ENCODE assay signal across 32 cellular contexts in the genomic region with DNA sequence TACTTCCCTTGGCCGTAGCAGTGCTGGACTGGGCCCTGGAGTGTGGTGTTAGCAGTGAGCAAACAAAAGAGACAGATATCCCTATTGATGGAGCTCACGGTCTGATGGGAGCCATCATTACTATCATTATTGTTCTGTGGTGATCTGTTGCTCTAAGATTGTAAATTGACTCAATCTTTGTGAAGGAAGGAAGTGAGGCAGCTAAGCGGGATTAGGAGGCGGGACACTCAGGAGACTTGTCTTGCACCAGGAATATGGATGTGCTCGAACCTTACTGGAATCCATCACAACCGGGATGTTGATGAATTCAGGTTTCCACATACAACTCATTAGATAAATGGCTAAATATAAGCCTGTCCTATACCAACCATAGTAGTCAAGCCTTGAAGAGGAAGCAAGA. TPM values are rescaled to one million over a fixed set of nuclear protein-coding genes. Genes with fewer than 3 reads are reported as not detected.
A peak's percentile ranks its signal among the peaks of the same experiment; 100 is the strongest.
DNase-seq lines count a peak whose midpoint lies in the region; TF ChIP-seq lines count a peak whose summit lies in the region.
"Had no signal": no experiment of that assay in that cellular context is flagged by ENCODE, and none has a peak within 500 bp of the region (broad histone marks: within the 10 kb centered on the region; RNA-seq: fewer than 3 reads in every experiment).

No MANE protein-coding gene starts in this region.

- intact Hi-C loops in vagina (cut with DNase I) = no loop called here

- H4K20me1 ChIP-seq in osteoblast (ENCODE audit: insufficient read depth, low read length) = no peaks in the 10 kb centered on the region
- H4K20me1 ChIP-seq: BLaER1 had no signal

- no peak for TF ChIP-seq CTCF in RWPE1 (conservative IDR thresholded peaks at IDR 0.05; ENCODE audit: low read depth)
- no peak for TF ChIP-seq CTCF in osteoblast (IDR thresholded peaks at IDR 0.05; ENCODE audit: extremely low read depth, low read depth, low read length)
- no peak for TF ChIP-seq CTCF in vagina (IDR thresholded peaks at IDR 0.05)

- peaks cover 34% of the 10 kb centered on the region for H3K4me1 ChIP-seq in osteoblast (ENCODE audit: insufficient read depth, low read length)
- H3K4me1 ChIP-seq in vagina = peaks cover 59% of the 10 kb centered on the region
- H3K4me1 ChIP-seq: colonic mucosa had no signal

- no peaks in the 10 kb centered on the region for H3K4me1 Mint-ChIP-seq in activated CD4-positive, alpha-beta memory T cell treated with anti-CD3 and anti-CD28 coated beads, Interleukin-2, amount 10 ng/mL, durations not matched to agents 7 days and 5 days
- H3K4me1 Mint-ChIP-seq: activated naive CD4-positive, alpha-beta T cell treated with anti-CD3 and anti-CD28 coated beads, Interleukin-2, amount 50 U/mL, for 24 hours; naive thymus-derived CD8-positive, alpha-beta T cell; stimulated activated effector memory CD8-positive, alpha-beta T cell treated with anti-CD3 and anti-CD28 coated beads, Interleukin-12 subunit alpha, Interleukin-12 subunit beta, amount 100 ng/mL, for 72 hours had no signal

- CTCF ChIA-PET in RWPE1 (lab: Yijun Ruan, JAX) = interaction anchor here (0.5 to 0.8 kb wide), 4 partner anchors 32 to 114 kb away, joined by 3 read pairs; no protein-coding TSS in a partner anchor
- CTCF ChIA-PET in activated CD4-positive, alpha-beta memory T cell treated with anti-CD3 and anti-CD28 coated beads, Interleukin-2, amount 10 ng/mL, durations not matched to agents 7 days and 5 days (lab: Charles Lee) = no interaction called here

- H3K4me3 Mint-ChIP-seq in activated CD4-positive, alpha-beta memory T cell treated with anti-CD3 and anti-CD28 coated beads, Interleukin-2, amount 10 ng/mL, durations not matched to agents 7 days and 5 days = no peak overlapping the region
- H3K4me3 Mint-ChIP-seq: activated CD8-positive, alpha-beta T cell treated with anti-CD3 and anti-CD28 coated beads, Interleukin-2, amount 10 ng/mL, durations not matched to agents 7 days and 5 days; activated naive CD4-positive, alpha-beta T cell treated with anti-CD3 and anti-CD28 coated beads, Interleukin-2, amount 50 U/mL, for 24 hours; endodermal cell; naive thymus-derived CD8-positive, alpha-beta T cell; stimulated activated effector memory CD8-positive, alpha-beta T cell treated with anti-CD3 and anti-CD28 coated beads, Interleukin-12 subunit alpha, Interleukin-12 subunit beta, amount 100 ng/mL, for 72 hours had no signal

- H3K9me3 ChIP-seq in osteoblast (ENCODE audit: low read depth, low read length) (no peaks in the 10 kb centered on the region), vagina (no peaks in the 10 kb centered on the region)
- H3K9me3 ChIP-seq: BLaER1, colonic mucosa, esophagus muscularis mucosa, uterus had no signal

- no peak overlapping the region for H2AFZ ChIP-seq in osteoblast (ENCODE audit: low read length)

- no peak for DNase-seq in RWPE1 (ENCODE audit: low spot score)
- DNase-seq in dermis blood vessel endothelial cell = peak; percentile 67
- DNase-seq in osteoblast (ENCODE audit: insufficient read length, low spot score, missing footprints) = peak; percentile 67
- DNase-seq in vagina (ENCODE audit: extremely low spot score in 2 of 2) = no peak
- DNase-seq in activated naive CD4-positive, alpha-beta T cell treated with Interleukin-2 at 50 U/mL for 16 hours = no peak
- no peak for DNase-seq in activated CD4-positive, alpha-beta memory T cell treated with anti-CD3 and anti-CD28 coated beads, Interleukin-2, amount 10 ng/mL, durations not matched to agents 7 days and 5 days
- DNase-seq in ureter (ENCODE audit: low spot score) = no peak
- DNase-seq: activated CD4-positive, alpha-beta T cell treated with anti-CD3 and anti-CD28 coated beads for 1 hour; activated CD8-positive, alpha-beta T cell treated with anti-CD3 and anti-CD28 coated beads, Interleukin-2, amount 10 ng/mL, durations not matched to agents 7 days and 5 days; amygdala; colonic mucosa; endodermal cell; head of caudate nucleus; Kasumi-1; left ventricle myocardium superior; MV-4-11; naive thymus-derived CD8-positive, alpha-beta T cell; NCI-H146; NCI-H2107; NCI-H345; NCI-H69; occipital lobe; SIG-M5; substantia nigra; uterus had no signal

- no peak for TF ChIP-seq POLR2A in vagina (IDR thresholded peaks at IDR 0.05)

- H3K36me3 ChIP-seq in osteoblast (ENCODE audit: insufficient read depth, low read length) (no peaks in the 10 kb centered on the region), vagina (no peaks in the 10 kb centered on the region)
- H3K36me3 ChIP-seq: BLaER1, cardiac muscle cell, colonic mucosa, esophagus muscularis mucosa, uterus had no signal

- H3K4me3 ChIP-seq in osteoblast (ENCODE audit: insufficient read depth, low read length) (no peak overlapping the region), vagina (no peak overlapping the region)
- H3K4me3 ChIP-seq: BLaER1, cardiac muscle cell, colonic mucosa, esophagus muscularis mucosa, uterus had no signal

- H3K79me2 ChIP-seq in osteoblast (ENCODE audit: insufficient read depth, low read length) = no peaks in the 10 kb centered on the region

- no peak overlapping the region for H3K27ac Mint-ChIP-seq in activated CD4-positive, alpha-beta memory T cell treated with anti-CD3 and anti-CD28 coated beads, Interleukin-2, amount 10 ng/mL, durations not matched to agents 7 days and 5 days
- H3K27ac Mint-ChIP-seq: activated CD8-positive, alpha-beta T cell treated with anti-CD3 and anti-CD28 coated beads, Interleukin-2, amount 10 ng/mL, durations not matched to agents 7 days and 5 days; activated naive CD4-positive, alpha-beta T cell treated with anti-CD3 and anti-CD28 coated beads, Interleukin-2, amount 50 U/mL, for 24 hours; activated T-helper 2 cell treated with anti-CD3 and anti-CD28 coated beads, Interferon-gamma antibody, Interleukin-2, Interleukin-4, amounts not matched to agents 10 μg/mL and 5 μg/mL and 100 μg/mL, durations not matched to agents 14 hours and 24 hours and 36 hours; endodermal cell; naive thymus-derived CD8-positive, alpha-beta T cell; stimulated activated effector memory CD8-positive, alpha-beta T cell treated with anti-CD3 and anti-CD28 coated beads, Interleukin-12 subunit alpha, Interleukin-12 subunit beta, amount 100 ng/mL, for 72 hours had no signal

- no peaks in the 10 kb centered on the region for H3K27me3 Mint-ChIP-seq in activated CD4-positive, alpha-beta memory T cell treated with anti-CD3 and anti-CD28 coated beads, Interleukin-2, amount 10 ng/mL, durations not matched to agents 7 days and 5 days
- H3K27me3 Mint-ChIP-seq: activated naive CD4-positive, alpha-beta T cell treated with anti-CD3 and anti-CD28 coated beads, Interleukin-2, amount 50 U/mL, for 24 hours; naive thymus-derived CD8-positive, alpha-beta T cell had no signal

- H3K4me2 ChIP-seq in osteoblast (ENCODE audit: insufficient read depth, low read length) = no peak overlapping the region

- H3K27me3 ChIP-seq in osteoblast (ENCODE audit: insufficient read depth, low read length) (no peaks in the 10 kb centered on the region), vagina (no peaks in the 10 kb centered on the region)
- H3K27me3 ChIP-seq: BLaER1, cardiac muscle cell, colonic mucosa, esophagus muscularis mucosa, foreskin keratinocyte, uterus had no signal

- POLR2A ChIA-PET in RWPE1 (lab: Yijun Ruan, JAX; ENCODE audit: low non-redundant PET) = no interaction called here
- POLR2A ChIA-PET in activated CD4-positive, alpha-beta memory T cell treated with anti-CD3 and anti-CD28 coated beads, Interleukin-2, amount 10 ng/mL, durations not matched to agents 7 days and 5 days (lab: Charles Lee) = no interaction called here

- H3K27ac ChIP-seq in RWPE1 = peak overlapping the region; percentile 22; the same call in 1 of the 2 replicates
- peak overlapping the region; percentile 98 for H3K27ac ChIP-seq in osteoblast (ENCODE audit: low read depth, low read length)
- H3K27ac ChIP-seq in vagina = peak overlapping the region; percentile 86
- H3K27ac ChIP-seq: BLaER1, cardiac muscle cell, colonic mucosa, foreskin keratinocyte had no signal

- no peaks in the 10 kb centered on the region for H3K36me3 Mint-ChIP-seq in activated CD4-positive, alpha-beta memory T cell treated with anti-CD3 and anti-CD28 coated beads, Interleukin-2, amount 10 ng/mL, durations not matched to agents 7 days and 5 days (ENCODE audit: low read depth)
- H3K36me3 Mint-ChIP-seq: activated naive CD4-positive, alpha-beta T cell treated with anti-CD3 and anti-CD28 coated beads, Interleukin-2, amount 50 U/mL, for 24 hours; naive thymus-derived CD8-positive, alpha-beta T cell; stimulated activated effector memory CD8-positive, alpha-beta T cell treated with anti-CD3 and anti-CD28 coated beads, Interleukin-12 subunit alpha, Interleukin-12 subunit beta, amount 100 ng/mL, for 72 hours had no signal

- H3K9me3 Mint-ChIP-seq in activated CD4-positive, alpha-beta memory T cell treated with anti-CD3 and anti-CD28 coated beads, Interleukin-2, amount 10 ng/mL, durations not matched to agents 7 days and 5 days = no peaks in the 10 kb centered on the region
- H3K9me3 Mint-ChIP-seq: activated naive CD4-positive, alpha-beta T cell treated with anti-CD3 and anti-CD28 coated beads, Interleukin-2, amount 50 U/mL, for 24 hours; activated T-helper 2 cell treated with anti-CD3 and anti-CD28 coated beads, Interferon-gamma antibody, Interleukin-2, Interleukin-4, amounts not matched to agents 10 μg/mL and 5 μg/mL and 100 μg/mL, durations not matched to agents 14 hours and 24 hours and 36 hours; endodermal cell; naive thymus-derived CD8-positive, alpha-beta T cell; stimulated activated effector memory CD8-positive, alpha-beta T cell treated with anti-CD3 and anti-CD28 coated beads, Interleukin-12 subunit alpha, Interleukin-12 subunit beta, amount 100 ng/mL, for 72 hours had no signal

RNA-seq across cellular contexts. Expression of a gene that starts 25.5 kb away (rescaled TPM):
- total RNA-seq in dermis blood vessel endothelial cell (8.6 and 10.0 TPM in 2 replicates), osteoblast (7.1 and 8.0 TPM in 2 replicates), vagina (4.9 TPM), ureter (10.7 TPM)
- total RNA-seq in activated CD4-positive, alpha-beta memory T cell treated with anti-CD3 and anti-CD28 coated beads, Interleukin-2, amount 10 ng/mL, durations not matched to agents 7 days and 5 days = 10 to 100 TPM; 14.4 to 14.7 TPM

Comparison
In these comparisons a context has a peak if more than half of its experiments do, and no peak if none do; other contexts are left out.
1. DNase-seq: peak in dermis blood vessel endothelial cell (single experiment) and osteoblast (single experiment); none in RWPE1 (single experiment), vagina (0 of 2), activated naive CD4-positive, alpha-beta T cell treated with Interleukin-2 at 50 U/mL for 16 hours (single experiment), activated CD4-positive, alpha-beta memory T cell treated with anti-CD3 and anti-CD28 coated beads, Interleukin-2, amount 10 ng/mL, durations not matched to agents 7 days and 5 days (single experiment) and ureter (single experiment).
2. H3K27ac ChIP-seq: peak in every context shown above with its lines; median percentile 98 in osteoblast; 86 in vagina; 22 in RWPE1.